13 cellular contexts compared by ENCODE assay signal in the genomic region with DNA sequence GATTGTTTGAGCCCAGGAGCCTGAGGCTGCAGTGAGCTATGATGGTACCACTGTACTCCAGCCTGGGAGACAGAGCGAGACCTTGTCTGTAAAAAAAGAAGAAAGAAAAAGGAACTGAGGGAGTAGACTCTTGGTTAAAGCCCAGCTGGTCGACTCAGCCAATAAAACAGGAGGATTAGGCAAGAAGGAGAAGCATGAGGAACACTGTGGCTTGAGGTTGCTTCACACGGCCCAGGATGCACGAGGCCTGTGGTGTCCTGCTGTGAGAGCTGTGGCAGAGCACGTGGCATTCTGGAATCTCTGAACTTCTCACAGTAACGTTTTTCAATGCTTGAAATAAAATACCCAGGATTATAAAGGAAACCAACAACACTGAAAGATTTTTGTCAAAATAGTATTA.
DNase-seq lines count a peak whose midpoint lies in the region; ATAC-seq and TF ChIP-seq lines count a peak whose summit lies in the region.
"Had no signal": no experiment of that assay in that cellular context is flagged by ENCODE, and none has a peak within 500 bp of the region (broad histone marks: within the 10 kb centered on the region; RNA-seq: fewer than 3 reads in every experiment).

No MANE protein-coding gene starts in this region.

- intact Hi-C loops in left cardiac atrium (cut with DNase I) (no loop called here), Right ventricle myocardium inferior (cut with DNase I) (no loop called here), transverse colon (cut with DNase I; ENCODE audit: low total_unique reads) (no loop called here)

- no peak for TF ChIP-seq EP300 in transverse colon (IDR thresholded peaks at IDR 0.05; ENCODE audit: low read depth)

- H3K27ac ChIP-seq in RWPE1 (peak overlapping the region; percentile 15; the same call in 1 of the 2 replicates), transverse colon (no peak overlapping the region)
- H3K27ac ChIP-seq: stomach had no signal

- WGBS in transverse colon (ENCODE audit: low coverage in 1 of 2), 2 donors, result 76 to 81% methylated on average over 6 of the region's 6 CpGs

- POLR2A ChIA-PET in RWPE1 (lab: Yijun Ruan, JAX; ENCODE audit: low non-redundant PET), result no interaction called here

- in situ Hi-C loops in transverse colon (cut with MboI; ENCODE audit: low pct_ligation_motif_present in 1 of 4, low pct_unique_long_range_greater_than_20kb in 1 of 4, low sequenced_read_pairs in 3 of 4), result loop anchor here (25.0 kb wide), 3 partner anchors 215 to 335 kb away; no protein-coding TSS in a partner anchor

- no peaks in the 10 kb centered on the region for H3K9me3 ChIP-seq in transverse colon
- H3K9me3 ChIP-seq: stomach had no signal

- CTCF ChIA-PET in RWPE1 (lab: Yijun Ruan, JAX), result interaction anchor here (0.6 to 1.1 kb wide), 3 partner anchors 14 to 109 kb away, joined by 3 to 5 read pairs (median 3); no protein-coding TSS in a partner anchor

- no peaks in the 10 kb centered on the region for H3K36me3 ChIP-seq in transverse colon
- H3K36me3 ChIP-seq: stomach had no signal

- H3K4me3 ChIP-seq in fibroblast of the aortic adventitia (ENCODE audit: low read depth, low read length) (no peak overlapping the region), transverse colon (no peak overlapping the region)
- H3K4me3 ChIP-seq: GM23338, stomach had no signal

- DNase-seq in left cardiac atrium (peak; percentile 37), Right ventricle myocardium inferior (ENCODE audit: missing footprints) (no peak), RWPE1 (ENCODE audit: low spot score) (no peak), fibroblast of the aortic adventitia (ENCODE audit: low read depth) (peak; percentile 11), transverse colon (peak; percentile 13), NCI-H82 (lab: John Stamatoyannopoulos, UW) (no peak), DMS153 treated with DMSO at 0.1 percent for 48 hours (lab: John Stamatoyannopoulos, UW; ENCODE audit: unreplicated experiment) (no peak), SW 1271 (lab: John Stamatoyannopoulos, UW) (no peak)
- DNase-seq: NCI-H748 treated with DMSO at 0.1 percent for 48 hours, nephron progenitor cell, stomach, T-helper 2 cell had no signal

- peaks cover 0 to 6% (median 3%) of the 10 kb centered on the region in 4 donors for H3K4me1 ChIP-seq in transverse colon

- TF ChIP-seq CTCF in RWPE1 (conservative IDR thresholded peaks at IDR 0.05; ENCODE audit: low read depth), result no peak
- no peak for TF ChIP-seq CTCF in fibroblast of the aortic adventitia (IDR thresholded peaks at IDR 0.05; ENCODE audit: insufficient read depth, low read length)
- no peak for TF ChIP-seq CTCF in transverse colon (IDR thresholded peaks at IDR 0.05)

- ATAC-seq in left cardiac atrium (peak in 1 of 2 donors; percentile 35), Right ventricle myocardium inferior (no peak)
- ATAC-seq: GM23338 had no signal

- no peaks in the 10 kb centered on the region for H3K27me3 ChIP-seq in transverse colon
- H3K27me3 ChIP-seq: stomach had no signal

- no peak for TF ChIP-seq POLR2A in transverse colon (IDR thresholded peaks at IDR 0.05)

Comparison
In these comparisons a context has a peak if more than half of its experiments do, and no peak if none do; other contexts are left out.
1. DNase-seq: peak in left cardiac atrium (single experiment), fibroblast of the aortic adventitia (single experiment) and transverse colon (single experiment); none in Right ventricle myocardium inferior (single experiment), RWPE1 (single experiment), NCI-H82 (single experiment), DMS153 treated with DMSO at 0.1 percent for 48 hours (single experiment) and SW 1271 (0 of 2).